ENCODE assay signal across 12 cellular contexts in genomic region chr3:102195198-102195948, GRCh38.
DNase-seq lines count a peak whose midpoint lies in the region; ATAC-seq, FAIRE-seq and TF ChIP-seq lines count a peak whose summit lies in the region.
"Had no signal": no experiment of that assay in that cellular context is flagged by ENCODE, and none has a peak within 500 bp of the region (broad histone marks: within the 10 kb centered on the region; RNA-seq: fewer than 3 reads in every experiment).

No MANE protein-coding gene starts in this region.

- no peak for TF ChIP-seq CTCF in D721Med (IDR thresholded peaks at IDR 0.05; ENCODE audit: insufficient read depth, missing control alignments)
- TF ChIP-seq CTCF in CD8-positive, alpha-beta T cell (IDR thresholded peaks at IDR 0.05) = no peak

- H3K9me3 ChIP-seq in CD8-positive, alpha-beta T cell (ENCODE audit: low read length) = no peaks in the 10 kb centered on the region

- H3K4me3 Mint-ChIP-seq in CD8-positive, alpha-beta T cell = no peak overlapping the region
- H3K4me3 Mint-ChIP-seq: activated naive CD8-positive, alpha-beta T cell treated with anti-CD3 and anti-CD28 coated beads, Interleukin-2, amount 10 ng/mL, durations not matched to agents 7 days and 5 days; T-cell had no signal

- intact Hi-C loops in CD8-positive, alpha-beta T cell (cut with DNase I, micrococcal nuclease) = no loop called here

- H3K27me3 ChIP-seq in CD8-positive, alpha-beta T cell (ENCODE audit: insufficient read depth, low read length) = no peaks in the 10 kb centered on the region

- no peaks in the 10 kb centered on the region for H3K4me1 Mint-ChIP-seq in CD8-positive, alpha-beta T cell (ENCODE audit: low read depth)
- H3K4me1 Mint-ChIP-seq: T-cell had no signal

- H3K27ac Mint-ChIP-seq in CD8-positive, alpha-beta T cell = no peak overlapping the region
- H3K27ac Mint-ChIP-seq: activated naive CD8-positive, alpha-beta T cell treated with anti-CD3 and anti-CD28 coated beads, Interleukin-2, amount 10 ng/mL, durations not matched to agents 7 days and 5 days; T-cell had no signal

- no peaks in the 10 kb centered on the region for H3K9me3 Mint-ChIP-seq in CD8-positive, alpha-beta T cell
- H3K9me3 Mint-ChIP-seq: activated naive CD8-positive, alpha-beta T cell treated with anti-CD3 and anti-CD28 coated beads, Interleukin-2, amount 10 ng/mL, durations not matched to agents 7 days and 5 days; T-cell had no signal

- FAIRE-seq in GM12891 (lab: Jason Lieb, UNC) (peak; percentile 28), D721Med (lab: Jason Lieb, UNC) (no peak)
- FAIRE-seq: endometrium had no signal

- H3K27ac ChIP-seq in CD8-positive, alpha-beta T cell (ENCODE audit: low read depth, low read length) = no peak overlapping the region

- no peaks in the 10 kb centered on the region for H3K36me3 ChIP-seq in CD8-positive, alpha-beta T cell (ENCODE audit: insufficient read depth, low read length)

- CTCF ChIA-PET in CD8-positive, alpha-beta T cell (lab: Charles Lee) = interaction anchor here (1.5 kb wide), 1 partner anchor 392 kb away, joined by 3 read pairs; no protein-coding TSS in a partner anchor

- no peak overlapping the region for H3K4me3 ChIP-seq in CD8-positive, alpha-beta T cell (ENCODE audit: low read depth, low read length)

- peak; percentile 76 for ATAC-seq in esophagus mucosa
- ATAC-seq in CD8-positive, alpha-beta T cell = no peak
- ATAC-seq: T-cell had no signal

- no peaks in the 10 kb centered on the region for H3K36me3 Mint-ChIP-seq in CD8-positive, alpha-beta T cell
- H3K36me3 Mint-ChIP-seq: T-cell had no signal

- DNase-seq in GM12891 (ENCODE audit: insufficient read length, low spot score) (no peak), NCI-H1105 (lab: John Stamatoyannopoulos, UW) (peak; percentile 18), putamen (ENCODE audit: low spot score) (peak; percentile 76), SK-N-DZ (ENCODE audit: low spot score) (no peak), GM19240 (ENCODE audit: insufficient read length, low spot score) (no peak), D721Med (ENCODE audit: insufficient read length, low spot score) (no peak)
- DNase-seq in CD8-positive, alpha-beta T cell = no peak
- DNase-seq: activated naive CD8-positive, alpha-beta T cell treated with anti-CD3 and anti-CD28 coated beads, Interleukin-2, amount 10 ng/mL, durations not matched to agents 7 days and 5 days; posterior cingulate gyrus; T-cell had no signal

- no peak for TF ChIP-seq POLR2A in GM12891 (IDR thresholded peaks at IDR 0.05; ENCODE audit: low read depth, low read length)

- no peaks in the 10 kb centered on the region for H3K27me3 Mint-ChIP-seq in CD8-positive, alpha-beta T cell (ENCODE audit: low read depth)
- H3K27me3 Mint-ChIP-seq: activated naive CD8-positive, alpha-beta T cell treated with anti-CD3 and anti-CD28 coated beads, Interleukin-2, amount 10 ng/mL, durations not matched to agents 7 days and 5 days; T-cell had no signal

- no peaks in the 10 kb centered on the region for H3K4me1 ChIP-seq in CD8-positive, alpha-beta T cell (ENCODE audit: insufficient read depth, low read length)

- POLR2A ChIA-PET in CD8-positive, alpha-beta T cell (lab: Charles Lee) = no interaction called here

TF ChIP-seq in GM12891, 5 proteins besides CTCF, POLR2A, EP300 and RAD21:
- TF ChIP-seq POU2F2 (IDR thresholded peaks at IDR 0.05; ENCODE audit: low read depth, low read length) (no peak), TAF1 (IDR thresholded peaks at IDR 0.05; ENCODE audit: low read depth, low read length) (no peak), PAX5 (IDR thresholded peaks at IDR 0.05; ENCODE audit: insufficient read depth, low read length, severe bottlenecking) (no peak), POLR2AphosphoS5 (IDR thresholded peaks at IDR 0.05; ENCODE audit: low read depth, low read length) (no peak), SPI1 (IDR thresholded peaks at IDR 0.05; ENCODE audit: low read depth, low read length) (no peak)

Comparison
In these comparisons a context has a peak if more than half of its experiments do, and no peak if none do; other contexts are left out.
1. DNase-seq: peak in NCI-H1105 (single experiment) and putamen (single experiment); none in GM12891 (single experiment), SK-N-DZ (single experiment), GM19240 (single experiment), D721Med (single experiment) and CD8-positive, alpha-beta T cell (0 of 7).